In genomic region chr3:114110439-114110838, GRCh38 we compare ENCODE assay signal across 16 cellular contexts.
"Had no signal": no experiment of that assay in that cellular context is flagged by ENCODE, and none has a peak within 500 bp of the region (broad histone marks: within the 10 kb centered on the region; RNA-seq: fewer than 3 reads in every experiment).

No MANE protein-coding gene starts in this region.

- DNase-seq: activated CD4-positive, alpha-beta T cell treated with anti-CD3 and anti-CD28 coated beads, Interleukin-2, amount 10 ng/mL, durations not matched to agents 24 days and 14 days; activated CD8-positive, alpha-beta T cell treated with anti-CD3 and anti-CD28 coated beads for 36 hours; activated naive CD4-positive, alpha-beta T cell treated with Interleukin-2 at 50 U/mL for 16 hours; activated naive CD8-positive, alpha-beta T cell treated with anti-CD3 and anti-CD28 coated beads, Interleukin-2, amount 10 ng/mL, durations not matched to agents 7 days and 5 days; activated T-cell treated with anti-CD3 and anti-CD28 coated beads, Interleukin-2, amount 50 U/mL, for 24 hours; amygdala; caudate nucleus; gastrocnemius medialis; head of caudate nucleus; immature natural killer cell; left ventricle myocardium superior; mucosa of descending colon; naive B cell; sigmoid colon; stimulated activated naive B cell treated with anti-CD40 and anti-IgM and Interleukin-4, amounts not matched to agents 10 μg/mL and 1 μg/mL and 100 μg/mL, for 72 hours had no signal

- H3K27me3 ChIP-seq: gastrocnemius medialis, sigmoid colon had no signal

- H3K9ac ChIP-seq: parathyroid adenoma had no signal

- ATAC-seq: activated CD8-positive, alpha-beta T cell treated with anti-CD3 and anti-CD28 coated beads for 36 hours; gastrocnemius medialis; left ventricle myocardium superior; stimulated activated naive B cell treated with anti-CD40 and anti-IgM and Interleukin-4, amounts not matched to agents 10 μg/mL and 1 μg/mL and 100 μg/mL, for 72 hours had no signal

- H3K36me3 ChIP-seq: gastrocnemius medialis, sigmoid colon had no signal

- H3K79me2 ChIP-seq: parathyroid adenoma had no signal

- H3K4me1 ChIP-seq: gastrocnemius medialis, parathyroid adenoma, sigmoid colon had no signal

- H3K27ac ChIP-seq: gastrocnemius medialis, parathyroid adenoma, sigmoid colon had no signal

- H3K9me3 ChIP-seq: gastrocnemius medialis, mucosa of descending colon, sigmoid colon had no signal

- H3K4me3 ChIP-seq: gastrocnemius medialis, mucosa of descending colon, sigmoid colon had no signal
